In the genomic region with DNA sequence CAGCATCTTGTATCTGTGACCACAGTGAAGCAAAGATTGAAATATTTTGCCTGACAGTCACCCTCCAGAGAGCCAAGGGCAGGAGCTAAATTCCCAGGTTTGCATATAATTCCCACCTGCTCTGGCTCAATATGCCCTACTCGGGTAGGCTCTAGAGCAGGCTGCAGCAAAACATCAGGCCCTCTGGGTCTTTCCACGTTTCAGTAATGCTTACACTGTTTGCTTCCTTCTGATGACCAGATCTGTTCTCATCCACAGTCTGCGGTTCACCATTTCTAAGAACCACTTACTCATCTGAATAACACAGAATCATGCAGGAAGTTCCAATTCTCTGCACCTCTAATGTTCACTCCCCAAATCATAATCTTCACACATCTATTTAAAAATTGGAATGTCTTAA, we compare ENCODE assay signal across 8 cellular contexts.
DNase-seq lines count a peak whose midpoint lies in the region; ATAC-seq, FAIRE-seq and TF ChIP-seq lines count a peak whose summit lies in the region.

No MANE protein-coding gene starts in this region.

- peak in 1 of 2 experiments; percentile 77; a peak in 3 of 6 replicates for ATAC-seq in A549
- ATAC-seq in GM19438 (IDR thresholded peaks at IDR 0.05; ENCODE audit: low read depth, unreplicated experiment), result peak; percentile 97
- ATAC-seq in HG03457 (IDR thresholded peaks at IDR 0.05; ENCODE audit: unreplicated experiment), result peak; percentile 97
- peak; percentile 77 for ATAC-seq in lung (ENCODE audit: insufficient read depth, low FRiP score)

- DNase-seq in A549 (ENCODE audit: low read depth in 1 of 2, low spot score in 1 of 2) (peak in 1 of 2 experiments; percentile 28), lung (ENCODE audit: low spot score) (no peak), NCI-H2227 (lab: John Stamatoyannopoulos, UW; ENCODE audit: unreplicated experiment) (no peak), RPMI8226 (no peak), GM19240 (ENCODE audit: insufficient read length, low spot score) (no peak)
- peak; percentile 26 for DNase-seq in activated CD8-positive, alpha-beta memory T cell treated with anti-CD3 and anti-CD28 coated beads, Interleukin-2, amount 50 U/mL, for 4 hours

- no peaks in the 10 kb centered on the region for H3K27me3 ChIP-seq in lung (ENCODE audit: control insufficient read depth, insufficient read depth)

- no peak for TF ChIP-seq POLR2A in A549 (IDR thresholded peaks at IDR 0.05; ENCODE audit: low read length)

- CTCF ChIA-PET in A549 (lab: Yijun Ruan, JAX), result no interaction called here

- TF ChIP-seq RAD21 in A549 (conservative IDR thresholded peaks at IDR 0.05 in 1 of 2, IDR thresholded peaks at IDR 0.05 in 1 of 2), result no peak

- TF ChIP-seq CTCF in A549 (IDR thresholded peaks at IDR 0.05), result no peak
- no peak for TF ChIP-seq CTCF in lung (IDR thresholded peaks at IDR 0.05; ENCODE audit: control extremely low read depth, extremely low read depth)

- POLR2A ChIA-PET in A549 (lab: Yijun Ruan, JAX), result no interaction called here

- H3K4me2 ChIP-seq in A549, result peak overlapping the region; percentile 62

- no peak overlapping the region for H3K4me3 ChIP-seq in A549
- H3K4me3 ChIP-seq in lung, result no peak overlapping the region

- no peak for FAIRE-seq in A549 (lab: Jason Lieb, UNC)

- TF ChIP-seq EP300 in A549 (IDR thresholded peaks at IDR 0.05), result no peak

- 8% methylated on average over 3 of the region's 3 CpGs for WGBS in A549 (ENCODE audit: missing lambda C conversion rate)
- 30 to 53% methylated on average over 3 of the region's 3 CpGs for WGBS in lung, 2 donors

- peak overlapping the region; percentile 48 to 74; a peak in 5 of 6 replicates for H3K27ac ChIP-seq in A549
- no peak overlapping the region for H3K27ac ChIP-seq in lung (ENCODE audit: low read depth in 1 of 2, low read length in 1 of 2)

- no peaks in the 10 kb centered on the region for H3K36me3 ChIP-seq in lung (ENCODE audit: control insufficient read depth in 2 of 2, insufficient read depth in 2 of 2, low read length in 2 of 2)

- H3K4me1 ChIP-seq in A549 (peaks cover 77% of the 10 kb centered on the region), lung (ENCODE audit: control insufficient read depth in 2 of 2, insufficient read depth in 2 of 2, low read length in 2 of 2) (no peaks in the 10 kb centered on the region)

- no peaks in the 10 kb centered on the region for H3K9me3 ChIP-seq in A549
- no peaks in the 10 kb centered on the region for H3K9me3 ChIP-seq in lung (ENCODE audit: control insufficient read depth in 2 of 2, insufficient read depth in 1 of 2, low read length in 1 of 2)

TF ChIP-seq in A549, 52 proteins besides CTCF, POLR2A, EP300 and RAD21:
- TF ChIP-seq HOXA7 (CRISPR knock-in tag; IDR thresholded peaks at IDR 0.05) (no peak), NPAS2 (CRISPR knock-in tag; IDR thresholded peaks at IDR 0.05; ENCODE audit: borderline replicate concordance) (no peak), TP53 (CRISPR knock-in tag; IDR thresholded peaks at IDR 0.05) (no peak)

Comparison
In these comparisons a context has a peak if more than half of its experiments do, and no peak if none do; other contexts are left out.
1. H3K27ac ChIP-seq: peak in A549 (2 of 2); none in lung (0 of 2).